In the genomic region with DNA sequence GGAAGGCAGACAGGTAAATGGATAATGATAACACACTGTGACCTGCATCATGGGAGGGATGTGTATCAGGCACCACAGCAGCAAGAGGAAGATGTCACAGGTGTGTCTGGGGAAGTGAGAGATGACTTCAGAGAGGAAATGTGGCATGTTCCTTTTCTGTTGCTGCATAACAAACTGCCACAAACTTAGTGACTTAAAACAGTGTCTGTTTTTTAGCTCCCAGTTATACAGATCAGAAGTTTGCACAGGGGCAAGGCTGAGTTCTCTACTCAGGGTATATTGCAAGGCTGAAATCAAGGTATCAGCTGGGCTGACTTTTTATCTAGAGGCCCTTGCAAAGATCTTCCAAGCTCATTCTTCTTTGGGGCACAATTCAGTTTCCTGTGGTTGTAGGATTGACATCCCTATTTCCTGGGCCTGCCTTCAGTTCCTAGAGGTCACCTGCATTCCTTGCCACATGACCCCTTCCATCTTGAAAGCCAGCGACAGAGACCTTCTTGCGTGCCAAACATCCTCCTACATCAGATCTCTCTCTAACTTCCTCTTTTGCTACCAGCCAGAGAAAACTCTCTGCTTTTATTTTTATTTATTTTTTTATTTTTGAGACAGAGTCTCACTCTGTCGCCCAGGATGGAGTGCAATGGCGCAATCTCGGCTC, we compare ENCODE assay signal across 12 cellular contexts. TPM values are rescaled to one million over a fixed set of nuclear protein-coding genes. Genes with fewer than 3 reads are reported as not detected.
A peak's percentile ranks its signal among the peaks of the same experiment; 100 is the strongest.
DNase-seq lines count a peak whose midpoint lies in the region; ATAC-seq and TF ChIP-seq lines count a peak whose summit lies in the region.
"Had no signal": no experiment of that assay in that cellular context is flagged by ENCODE, and none has a peak within 500 bp of the region (broad histone marks: within the 10 kb centered on the region; RNA-seq: fewer than 3 reads in every experiment).

No MANE protein-coding gene starts in this region.

- H3K27ac Mint-ChIP-seq in CD4-positive, alpha-beta memory T cell, result peak overlapping the region; percentile 99 to 100 (median 99)
- H3K27ac Mint-ChIP-seq in endodermal cell, result no peak overlapping the region

- POLR2A ChIA-PET in CD4-positive, alpha-beta memory T cell (lab: Charles Lee; ENCODE audit: partially characterized antibody), result interaction anchor here (2.2 to 6.7 kb wide), 2 partner anchors 22 to 136 kb away, joined by 9 to 104 read pairs; a partner anchor contains a TSS

- CTCF ChIA-PET in CD4-positive, alpha-beta memory T cell (lab: Charles Lee; ENCODE audit: partially characterized antibody), result interaction anchor here (1.3 to 2.1 kb wide), 5 partner anchors 13 to 27 kb away, joined by 3 to 9 read pairs (median 4); no protein-coding TSS in a partner anchor

- H3K4me3 Mint-ChIP-seq in CD4-positive, alpha-beta memory T cell, result peak overlapping the region in 5 of 8 donors; percentile 26 to 93 (median 73)
- no peak overlapping the region for H3K4me3 Mint-ChIP-seq in endodermal cell

- H3K36me3 ChIP-seq in CD4-positive, alpha-beta memory T cell (ENCODE audit: insufficient read depth, low read length), result no peaks in the 10 kb centered on the region
- H3K36me3 ChIP-seq in endodermal cell (ENCODE audit: control insufficient read depth, insufficient read depth, low read length), result no peaks in the 10 kb centered on the region
- H3K36me3 ChIP-seq: thoracic aorta had no signal

- no peak overlapping the region for H3K9ac ChIP-seq in endodermal cell (ENCODE audit: extremely low read depth, low read length, poor library complexity, severe bottlenecking)

- peaks cover 0 to 7% of the 10 kb centered on the region in 2 donors for H3K36me3 Mint-ChIP-seq in CD4-positive, alpha-beta memory T cell
- peaks cover 17% of the 10 kb centered on the region for H3K36me3 Mint-ChIP-seq in endodermal cell (ENCODE audit: low read depth)

- intact Hi-C loops in CD4-positive, alpha-beta memory T cell (cut with micrococcal nuclease), result loop anchor here (2.0 to 10.0 kb wide), 5 partner anchors 27 to 733 kb away; a partner anchor contains a TSS

- DNase-seq in CD4-positive, alpha-beta memory T cell, result peak; percentile 24 to 79 (median 44)
- DNase-seq in SKM-1 treated with dmso at 0.1 percent for 144 hours (lab: John Stamatoyannopoulos, UW; ENCODE audit: unreplicated experiment), result peak; percentile 23
- peak; percentile 41 for DNase-seq in endodermal cell
- no peak for DNase-seq in cortex of kidney (lab: John Stamatoyannopoulos, UW)
- DNase-seq: Calu3, hippocampal formation, PC-3 had no signal

- no peaks in the 10 kb centered on the region for H3K9me3 ChIP-seq in CD4-positive, alpha-beta memory T cell (ENCODE audit: control insufficient read depth in 1 of 2, low read length in 2 of 2)
- H3K9me3 ChIP-seq in endodermal cell (ENCODE audit: control insufficient read depth, low read length), result peaks cover 4% of the 10 kb centered on the region
- H3K9me3 ChIP-seq: thoracic aorta had no signal

- peaks cover 37 to 55% (median 41%) of the 10 kb centered on the region in 4 donors for H3K4me1 Mint-ChIP-seq in CD4-positive, alpha-beta memory T cell
- peaks cover 23% of the 10 kb centered on the region for H3K4me1 Mint-ChIP-seq in endodermal cell

- no peaks in the 10 kb centered on the region for H3K27me3 ChIP-seq in CD4-positive, alpha-beta memory T cell (ENCODE audit: insufficient read depth, low read length)
- no peaks in the 10 kb centered on the region for H3K27me3 ChIP-seq in endodermal cell (ENCODE audit: control insufficient read depth, insufficient read depth, low read length, poor library complexity, severe bottlenecking)

- whole genome bisulfite sequencing in endodermal cell (ENCODE audit: insufficient coverage in 1 of 2, insufficient read length in 1 of 2), 2 experiments, result 90 to 97% methylated on average over 3 to 5 of the region's 5 CpGs

- no peak overlapping the region for H3K4me3 ChIP-seq in CD4-positive, alpha-beta memory T cell (ENCODE audit: low read length in 2 of 2)
- no peak overlapping the region for H3K4me3 ChIP-seq in endodermal cell (ENCODE audit: low read length)
- H3K4me3 ChIP-seq: thoracic aorta had no signal

- H3K4me1 ChIP-seq in CD4-positive, alpha-beta memory T cell (ENCODE audit: insufficient read depth, low read length), result peaks cover 40% of the 10 kb centered on the region
- no peaks in the 10 kb centered on the region for H3K4me1 ChIP-seq in endodermal cell (ENCODE audit: control insufficient read depth, insufficient read depth, low read length)

- peaks cover 0 to 7% (median 0%) of the 10 kb centered on the region in 8 donors for H3K9me3 Mint-ChIP-seq in CD4-positive, alpha-beta memory T cell
- peaks cover 10% of the 10 kb centered on the region for H3K9me3 Mint-ChIP-seq in endodermal cell

- H3K27ac ChIP-seq in CD4-positive, alpha-beta memory T cell (ENCODE audit: low read depth, low read length), result peak overlapping the region; percentile 97
- no peak overlapping the region for H3K27ac ChIP-seq in endodermal cell (ENCODE audit: low read depth, low read length)

- ATAC-seq in HG03175 (IDR thresholded peaks at IDR 0.05; ENCODE audit: unreplicated experiment) (peak; percentile 15), GM21619 (IDR thresholded peaks at IDR 0.05; ENCODE audit: unreplicated experiment) (no peak), GM19397 (IDR thresholded peaks at IDR 0.05; ENCODE audit: unreplicated experiment) (no peak)
- no peak for ATAC-seq in activated CD4-positive, CD25-positive, alpha-beta regulatory T cell treated with anti-CD3 and anti-CD28 coated beads, Interleukin-2, amount 50 U/mL, for 24 hours
- ATAC-seq: PC-3 had no signal

- TF ChIP-seq CTCF in endodermal cell (conservative IDR thresholded peaks at IDR 0.05), result no peak

- no peaks in the 10 kb centered on the region for H3K27me3 Mint-ChIP-seq in CD4-positive, alpha-beta memory T cell
- H3K27me3 Mint-ChIP-seq in endodermal cell (ENCODE audit: insufficient read depth), result no peaks in the 10 kb centered on the region

RNA-seq across cellular contexts. Expression of a gene that starts 2.1 kb away (rescaled TPM):
- 10 to 100 TPM; 85.6 to 87.2 TPM for total RNA-seq in CD4-positive, alpha-beta memory T cell
- 10 to 100 TPM; 42.5 to 63.4 TPM for polyA plus RNA-seq in CD4-positive, alpha-beta memory T cell
- total RNA-seq in endodermal cell, result 10 to 100 TPM; 27.9 to 31.6 TPM
- polyA plus RNA-seq in endodermal cell (2013, experiment 1 of 2), result 16.3 TPM
- polyA plus RNA-seq in endodermal cell (2013, experiment 2 of 2), result 15.5 TPM

RNA-seq across cellular contexts. Expression of a gene that starts 28.3 kb away (rescaled TPM):
- not detected for total RNA-seq in CD4-positive, alpha-beta memory T cell
- polyA plus RNA-seq in CD4-positive, alpha-beta memory T cell, result not detected
- total RNA-seq in endodermal cell, result under 1 TPM; 0.46 to 0.51 TPM
- 1.0 TPM for polyA plus RNA-seq in endodermal cell (2013, experiment 1 of 2)
- 0.66 TPM for polyA plus RNA-seq in endodermal cell (2013, experiment 2 of 2)
- total RNA-seq: thoracic aorta had no signal
